In genomic region chr10:113019692-113020424, GRCh38 we compare ENCODE assay signal across 10 cellular contexts.
DNase-seq lines count a peak whose midpoint lies in the region; ATAC-seq and TF ChIP-seq lines count a peak whose summit lies in the region.
"Had no signal": no experiment of that assay in that cellular context is flagged by ENCODE, and none has a peak within 500 bp of the region (broad histone marks: within the 10 kb centered on the region; RNA-seq: fewer than 3 reads in every experiment).

No MANE protein-coding gene starts in this region.

- H2AFZ ChIP-seq in Karpas-422 (ENCODE audit: low read length): no peak overlapping the region

- H3K9ac ChIP-seq in BLaER1: no peak overlapping the region
- no peak overlapping the region for H3K9ac ChIP-seq in HUES48 (ENCODE audit: low read depth, low read length)
- no peak overlapping the region for H3K9ac ChIP-seq in Karpas-422 (ENCODE audit: low read length)

- H3K4me1 ChIP-seq in BLaER1 (peaks cover 62% of the 10 kb centered on the region), HUES48 (ENCODE audit: control insufficient read depth, insufficient read depth, low read length) (peaks cover 51% of the 10 kb centered on the region), mucosa of descending colon (ENCODE audit: low read depth) (peaks cover 40% of the 10 kb centered on the region), Karpas-422 (ENCODE audit: low read length) (no peaks in the 10 kb centered on the region)

- peaks cover 86% of the 10 kb centered on the region for H4K20me1 ChIP-seq in BLaER1
- H4K20me1 ChIP-seq in Karpas-422 (ENCODE audit: insufficient read depth, low read depth, low read length): no peaks in the 10 kb centered on the region

- no peaks in the 10 kb centered on the region for H3K27me3 ChIP-seq in BLaER1
- H3K27me3 ChIP-seq in HUES48 (ENCODE audit: control insufficient read depth, insufficient read depth, low read length): no peaks in the 10 kb centered on the region
- H3K27me3 ChIP-seq in Karpas-422 (ENCODE audit: low read length): no peaks in the 10 kb centered on the region

- H3K79me2 ChIP-seq in Karpas-422 (ENCODE audit: low read length): no peaks in the 10 kb centered on the region

- H3K36me3 ChIP-seq in BLaER1: peaks cover 10% of the 10 kb centered on the region; the same call in 1 of the 2 replicates
- peaks cover 9% of the 10 kb centered on the region for H3K36me3 ChIP-seq in HUES48 (ENCODE audit: control insufficient read depth, insufficient read depth, low read length)
- no peaks in the 10 kb centered on the region for H3K36me3 ChIP-seq in mucosa of descending colon (ENCODE audit: low read depth)
- H3K36me3 ChIP-seq in Karpas-422 (ENCODE audit: insufficient read depth, low read length): no peaks in the 10 kb centered on the region

- peak; percentile 9 for DNase-seq in SHP77 treated with DMSO at 0.1 percent for 48 hours (lab: John Stamatoyannopoulos, UW)
- no peak for DNase-seq in mucosa of descending colon
- no peak for DNase-seq in Karpas-422
- DNase-seq in NCI-H226: no peak
- DNase-seq in activated CD4-positive, alpha-beta T cell treated with anti-CD3 and anti-CD28 coated beads, Interleukin-2, amount 50 U/mL, for 48 hours: no peak
- DNase-seq: activated naive CD4-positive, alpha-beta T cell treated with anti-CD3 and anti-CD28 coated beads for 36 hours; SIG-M5 had no signal

- TF ChIP-seq CTCF in mucosa of descending colon (IDR thresholded peaks at IDR 0.05): no peak

- H3K4me3 ChIP-seq in BLaER1 (no peak overlapping the region), HUES48 (ENCODE audit: low read depth, low read length) (no peak overlapping the region), mucosa of descending colon (no peak overlapping the region), Karpas-422 (ENCODE audit: low read length) (no peak overlapping the region)

- H3K9me3 ChIP-seq in BLaER1 (no peaks in the 10 kb centered on the region), HUES48 (ENCODE audit: control insufficient read depth, insufficient read depth, low read length) (no peaks in the 10 kb centered on the region), mucosa of descending colon (no peaks in the 10 kb centered on the region), Karpas-422 (ENCODE audit: low read length) (no peaks in the 10 kb centered on the region)

- H3K27ac ChIP-seq in BLaER1: no peak overlapping the region
- H3K27ac ChIP-seq in HUES48 (ENCODE audit: low read depth, low read length): peak overlapping the region; percentile 45
- H3K27ac ChIP-seq in Karpas-422 (ENCODE audit: low read length): no peak overlapping the region

- intact Hi-C loops in mucosa of descending colon (cut with DNase I, micrococcal nuclease): no loop called here

- ATAC-seq in mucosa of descending colon: peak; percentile 59
- ATAC-seq in HG03280 (IDR thresholded peaks at IDR 0.05; ENCODE audit: unreplicated experiment): no peak

- no peaks in the 10 kb centered on the region for H3K9me2 ChIP-seq in Karpas-422 (replicated peaks; ENCODE audit: insufficient read depth, low read length)

- H3K4me2 ChIP-seq in BLaER1: peak overlapping the region; percentile 35
- H3K4me2 ChIP-seq in Karpas-422 (ENCODE audit: low read depth, low read length, poor library complexity, severe bottlenecking): no peak overlapping the region
